In the genomic region with DNA sequence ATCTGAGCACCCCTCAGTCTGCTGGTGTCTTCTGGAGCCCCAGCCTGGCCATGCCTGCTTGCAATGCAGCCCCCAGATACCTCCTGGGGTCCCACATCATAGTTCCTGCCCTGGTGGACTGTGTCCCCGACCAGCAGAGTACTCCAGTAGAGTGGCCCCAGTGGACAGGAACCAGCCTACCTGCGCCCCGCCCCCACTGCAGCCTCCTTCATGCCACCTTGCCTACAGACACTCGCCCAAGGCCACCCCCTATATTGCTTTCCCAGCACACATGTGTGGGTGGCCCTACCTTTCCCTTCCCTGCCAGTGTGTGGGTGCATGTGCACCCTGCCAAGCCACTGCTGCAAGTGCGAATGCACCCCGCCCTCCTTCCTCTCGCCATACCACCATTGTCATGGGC, we compare ENCODE assay signal across 20 cellular contexts.
"Had no signal": no experiment of that assay in that cellular context is flagged by ENCODE, and none has a peak within 500 bp of the region (broad histone marks: within the 10 kb centered on the region; RNA-seq: fewer than 3 reads in every experiment).

No MANE protein-coding gene starts in this region.

- H3K36me3 ChIP-seq: MG63 had no signal

- H3K9me3 ChIP-seq: MG63, SK-N-SH had no signal

- H3K4me2 ChIP-seq: SK-N-SH had no signal

- H3K9ac ChIP-seq: SK-N-SH had no signal

- ATAC-seq: Panc1 had no signal

- H3K27me3 ChIP-seq: MG63 had no signal

- H3K4me3 ChIP-seq: MG63 had no signal

- DNase-seq: Karpas-422, KG1, MG63, NCI-H1092, NCI-H1105 treated with DMSO at 0.1 percent for 48 hours, NCI-H1417 treated with DMSO at 0.1 percent for 48 hours, NCI-H146, NCI-H1694 treated with DMSO at 0.1 percent for 48 hours, NCI-H1930, NCI-H2081, NCI-H2107, NCI-H2227 treated with DMSO at 0.1 percent for 48 hours, NCI-H524 treated with DMSO at 0.1 percent for 48 hours, NCI-H69, NCI-H774, SHP77, SK-N-SH, SW 1271 had no signal

- H3K27ac ChIP-seq: RWPE1 had no signal

- H3K9me2 ChIP-seq: SK-N-SH had no signal
